9 cellular contexts compared by ENCODE assay signal in genomic region chr13:110676057-110676510, GRCh38. TPM values are rescaled to one million over a fixed set of nuclear protein-coding genes. Genes with fewer than 3 reads are reported as not detected.
DNase-seq lines count a peak whose midpoint lies in the region; ATAC-seq and TF ChIP-seq lines count a peak whose summit lies in the region.
"Had no signal": no experiment of that assay in that cellular context is flagged by ENCODE, and none has a peak within 500 bp of the region (broad histone marks: within the 10 kb centered on the region; RNA-seq: fewer than 3 reads in every experiment).

No MANE protein-coding gene starts in this region.

- H3K4me3 Mint-ChIP-seq in activated T-cell treated with anti-CD3 and anti-CD28 coated beads, Interleukin-2, amount 50 U/mL, for 4 hours = peak overlapping the region; percentile 48
- peak overlapping the region in 1 of 2 donors; percentile 4 for H3K4me3 Mint-ChIP-seq in stimulated activated naive CD8-positive, alpha-beta T cell treated with anti-CD3 and anti-CD28 coated beads, Interleukin-15, amount 100 ng/mL, for 72 hours

- no peaks in the 10 kb centered on the region for H3K27me3 ChIP-seq in OCI-LY1 (ENCODE audit: insufficient read depth, low read length)
- H3K27me3 ChIP-seq: dorsolateral prefrontal cortex had no signal

- H3K27me3 Mint-ChIP-seq in activated T-cell treated with anti-CD3 and anti-CD28 coated beads, Interleukin-2, amount 50 U/mL, for 4 hours (ENCODE audit: low read depth) = no peaks in the 10 kb centered on the region
- no peaks in the 10 kb centered on the region for H3K27me3 Mint-ChIP-seq in stimulated activated naive CD8-positive, alpha-beta T cell treated with anti-CD3 and anti-CD28 coated beads, Interleukin-15, amount 100 ng/mL, for 72 hours

- peak overlapping the region; percentile 59 to 84 for H3K27ac Mint-ChIP-seq in stimulated activated naive CD8-positive, alpha-beta T cell treated with anti-CD3 and anti-CD28 coated beads, Interleukin-15, amount 100 ng/mL, for 72 hours

- no peaks in the 10 kb centered on the region for H3K79me2 ChIP-seq in OCI-LY1 (ENCODE audit: insufficient read depth, low read length)

- no peak for TF ChIP-seq CTCF in OCI-LY1 (IDR thresholded peaks at IDR 0.05; ENCODE audit: low read length)

- H4K20me1 ChIP-seq in OCI-LY1 (ENCODE audit: insufficient read depth, low read length) = no peaks in the 10 kb centered on the region

- peak overlapping the region; percentile 96 for H3K27ac ChIP-seq in OCI-LY1 (ENCODE audit: low read depth, low read length, poor library complexity, severe bottlenecking)

- H2AFZ ChIP-seq in OCI-LY1 (ENCODE audit: low read length) = no peak overlapping the region

- H3K4me1 ChIP-seq in OCI-LY1 (ENCODE audit: insufficient read depth, low read length, severe bottlenecking) = peaks cover 28% of the 10 kb centered on the region

- H3K9ac ChIP-seq in OCI-LY1 (ENCODE audit: low read length) = peak overlapping the region; percentile 51; the same call in 1 of the 2 replicates

- no peak for DNase-seq in activated T-cell treated with anti-CD3 and anti-CD28 coated beads, Interleukin-2, amount 50 U/mL, for 4 hours
- no peak for DNase-seq in activated T-cell treated with anti-CD3 and anti-CD28 coated beads, Interleukin-2, amount 50 U/mL, for 1 hour
- DNase-seq in stimulated activated naive CD8-positive, alpha-beta T cell treated with anti-CD3 and anti-CD28 coated beads, Interleukin-15, amount 100 ng/mL, for 72 hours = no peak
- DNase-seq in NCI-H2107 treated with DMSO at 0.1 percent for 48 hours (lab: John Stamatoyannopoulos, UW; ENCODE audit: unreplicated experiment) = no peak
- DNase-seq in stimulated activated CD4-positive, alpha-beta T cell treated with anti-CD3 and anti-CD28 coated beads, Interleukin-4, amount 100 ng/mL, for 4 hours = no peak
- DNase-seq in anterior cingulate cortex (lab: John Stamatoyannopoulos, UW) = no peak
- DNase-seq: dorsolateral prefrontal cortex had no signal

- no peaks in the 10 kb centered on the region for H3K9me3 Mint-ChIP-seq in activated T-cell treated with anti-CD3 and anti-CD28 coated beads, Interleukin-2, amount 50 U/mL, for 4 hours
- H3K9me3 Mint-ChIP-seq in stimulated activated naive CD8-positive, alpha-beta T cell treated with anti-CD3 and anti-CD28 coated beads, Interleukin-15, amount 100 ng/mL, for 72 hours = peaks cover 0 to 8% of the 10 kb centered on the region in 2 donors

- peak overlapping the region; percentile 34 for H3K4me3 ChIP-seq in OCI-LY1 (ENCODE audit: low read depth, low read length, poor library complexity, severe bottlenecking)
- H3K4me3 ChIP-seq: dorsolateral prefrontal cortex had no signal

- ATAC-seq in activated T-cell treated with anti-CD3 and anti-CD28 coated beads, Interleukin-2, amount 50 U/mL, for 4 hours = no peak
- ATAC-seq in HG02852 (IDR thresholded peaks at IDR 0.05; ENCODE audit: unreplicated experiment) = peak; percentile 64
- ATAC-seq in stimulated activated naive CD8-positive, alpha-beta T cell treated with anti-CD3 and anti-CD28 coated beads, Interleukin-15, amount 100 ng/mL, for 72 hours = no peak

- peak overlapping the region; percentile 59 for H3K4me2 ChIP-seq in OCI-LY1 (ENCODE audit: low read length)

- peaks cover 41% of the 10 kb centered on the region for H3K4me1 Mint-ChIP-seq in activated T-cell treated with anti-CD3 and anti-CD28 coated beads, Interleukin-2, amount 50 U/mL, for 4 hours (ENCODE audit: low read depth)
- peaks cover 49% of the 10 kb centered on the region for H3K4me1 Mint-ChIP-seq in stimulated activated naive CD8-positive, alpha-beta T cell treated with anti-CD3 and anti-CD28 coated beads, Interleukin-15, amount 100 ng/mL, for 72 hours

- no peaks in the 10 kb centered on the region for H3K9me3 ChIP-seq in OCI-LY1 (ENCODE audit: low read length)

- no peaks in the 10 kb centered on the region for H3F3A ChIP-seq in OCI-LY1 (ENCODE audit: insufficient read depth, low read length)

- peaks cover 20% of the 10 kb centered on the region for H3K36me3 ChIP-seq in OCI-LY1 (ENCODE audit: insufficient read depth, low read length)

- H3K9me2 ChIP-seq in OCI-LY1 (ENCODE audit: low read depth, low read length) = no peaks in the 10 kb centered on the region

- H3K36me3 Mint-ChIP-seq in activated T-cell treated with anti-CD3 and anti-CD28 coated beads, Interleukin-2, amount 50 U/mL, for 4 hours (ENCODE audit: insufficient read depth) = peaks cover 46% of the 10 kb centered on the region

RNA-seq across cellular contexts. Expression of gene CARS2, which starts 29.8 kb away (rescaled TPM):
- 10 to 100 TPM; 72.6 to 97.4 (median 80.3) TPM for total RNA-seq in activated T-cell treated with anti-CD3 and anti-CD28 coated beads, Interleukin-2, amount 50 U/mL, for 4 hours

RNA-seq across cellular contexts. Expression of gene ING1, which starts 37.4 kb away (rescaled TPM):
- total RNA-seq in activated T-cell treated with anti-CD3 and anti-CD28 coated beads, Interleukin-2, amount 50 U/mL, for 4 hours = 10 to 100 TPM; 16.9 to 17.7 (median 17.5) TPM
